Comparison of ENCODE assay signal across 22 cellular contexts in the genomic region with DNA sequence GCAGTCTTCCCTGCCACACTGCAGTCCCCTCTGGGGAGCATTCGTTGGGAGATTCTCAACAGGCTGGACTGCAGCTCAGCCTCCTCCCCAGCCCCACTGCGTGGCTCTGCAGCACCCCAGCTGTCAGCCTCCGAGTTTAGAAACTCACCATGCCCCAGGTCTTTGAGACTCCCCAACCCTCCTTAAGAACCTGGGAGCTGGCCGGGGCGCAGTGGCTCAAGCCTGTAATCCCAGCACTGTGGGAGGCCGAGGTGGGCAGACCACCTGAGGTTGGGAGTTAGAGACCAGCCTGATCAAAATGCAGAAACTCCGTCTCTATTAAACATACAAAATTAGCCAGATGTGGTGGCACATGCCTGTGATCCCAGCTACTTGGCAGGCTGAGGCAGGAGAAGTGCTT. TPM values are rescaled to one million over a fixed set of nuclear protein-coding genes. Genes with fewer than 3 reads are reported as not detected.
"Had no signal": no experiment of that assay in that cellular context is flagged by ENCODE, and none has a peak within 500 bp of the region (broad histone marks: within the 10 kb centered on the region; RNA-seq: fewer than 3 reads in every experiment).

No MANE protein-coding gene starts in this region.

- H3K79me2 ChIP-seq: parathyroid adenoma had no signal

- H3K4me1 ChIP-seq: parathyroid adenoma, prostate gland had no signal

- ATAC-seq: gastrocnemius medialis, left lung, lower lobe of right lung had no signal

- H3K9me3 ChIP-seq: esophagus muscularis mucosa, gastrocnemius medialis, left lung, lower lobe of right lung, prostate gland, stomach had no signal

- DNase-seq: cortex of kidney; effector memory CD4-positive, alpha-beta T cell; gastrocnemius medialis; glutamatergic neuron; immature natural killer cell; left lung; lower lobe of right lung; mesenchymal stem cell; naive B cell; stimulated activated CD4-positive, alpha-beta T cell treated with anti-CD3 and anti-CD28 coated beads, Interleukin-12 subunit alpha, Interleukin-12 subunit beta, amount 100 ng/mL, for 4 hours; stimulated activated naive CD4-positive, alpha-beta T cell; stomach; trophoblast cell had no signal

- H3K9ac ChIP-seq: parathyroid adenoma had no signal

- H3K4me3 Mint-ChIP-seq: naive B cell, nephron had no signal

- H3K27ac ChIP-seq: epithelial cell of prostate, esophagus muscularis mucosa, gastrocnemius medialis, left lung, lower lobe of right lung, parathyroid adenoma, prostate gland, stomach had no signal

- H3K36me3 ChIP-seq: esophagus muscularis mucosa, gastrocnemius medialis, left lung, lower lobe of right lung, prostate gland, stomach had no signal

- H3K27ac Mint-ChIP-seq: immature natural killer cell, naive B cell, nephron had no signal

- H2AFZ ChIP-seq: parathyroid adenoma had no signal

- H3K4me3 ChIP-seq: esophagus muscularis mucosa, gastrocnemius medialis, left lung, lower lobe of right lung, prostate gland, stomach had no signal

- H3K36me3 Mint-ChIP-seq: immature natural killer cell had no signal

- H3K9me3 Mint-ChIP-seq: nephron had no signal

RNA-seq across cellular contexts. Expression of a gene that starts 5.4 kb away (rescaled TPM):
- total RNA-seq: esophagus muscularis mucosa, fibroblast of villous mesenchyme, lower lobe of right lung, omental fat pad, prostate gland, stomach, urinary bladder had no signal

RNA-seq across cellular contexts. Expression of a gene that starts 38.8 kb away (rescaled TPM):
- total RNA-seq: chondrocyte, esophagus muscularis mucosa, fibroblast of villous mesenchyme, omental fat pad, stomach, urinary bladder had no signal
